ENCODE assay signal across 10 cellular contexts in the genomic region with DNA sequence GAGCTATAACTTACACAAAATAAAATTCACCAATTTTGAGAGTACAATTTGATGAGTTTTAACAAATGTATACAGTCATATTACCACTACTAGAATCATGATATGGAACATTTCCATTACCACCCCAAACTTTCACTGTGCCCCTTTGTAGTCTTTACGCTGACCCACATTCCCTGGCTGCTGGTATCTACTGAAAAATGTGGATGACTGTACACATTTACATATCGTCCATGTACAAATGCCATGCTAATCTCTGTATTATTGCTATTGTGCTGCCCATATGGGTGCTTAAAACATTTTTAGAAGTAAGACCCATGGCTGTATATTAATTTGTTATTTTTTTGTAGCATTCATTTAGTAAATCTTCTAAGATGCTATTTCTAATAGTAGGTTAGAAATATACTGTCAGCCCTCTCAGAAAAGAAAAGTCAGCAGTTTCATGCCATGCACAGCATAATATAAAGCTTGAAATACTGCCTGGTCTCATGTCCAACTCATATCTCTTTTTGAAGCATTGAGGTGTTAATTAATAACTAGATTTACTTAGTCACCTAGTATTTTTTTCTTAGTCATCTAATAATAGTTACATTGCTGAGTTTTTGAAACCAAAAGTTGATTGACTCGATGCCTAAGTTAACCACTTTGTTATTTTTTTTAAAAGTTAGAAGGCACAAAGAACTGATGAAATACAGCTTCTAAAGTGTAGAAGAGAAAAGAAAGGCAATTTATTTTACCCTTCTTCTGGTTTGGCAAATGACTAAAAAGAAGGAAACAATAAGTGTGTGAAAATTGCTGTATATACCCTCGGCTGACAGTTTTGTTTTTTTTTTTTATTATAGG.
A peak's percentile ranks its signal among the peaks of the same experiment; 100 is the strongest.
DNase-seq lines count a peak whose midpoint lies in the region; ATAC-seq and TF ChIP-seq lines count a peak whose summit lies in the region.
"Had no signal": no experiment of that assay in that cellular context is flagged by ENCODE, and none has a peak within 500 bp of the region (broad histone marks: within the 10 kb centered on the region; RNA-seq: fewer than 3 reads in every experiment).

No MANE protein-coding gene starts in this region.

- peak overlapping the region; percentile 61 for H3K4me3 Mint-ChIP-seq in natural killer cell
- H3K4me3 Mint-ChIP-seq in natural killer cell treated with Interleukin-12 subunit alpha and Interleukin-12 subunit beta and Interleukin-15 and Interleukin-18, amount 100 ng/mL, for 72 hours, result no peak overlapping the region

- intact Hi-C loops in natural killer cell (cut with micrococcal nuclease), result no loop called here

- H3K9me3 Mint-ChIP-seq in natural killer cell, result no peaks in the 10 kb centered on the region
- H3K9me3 Mint-ChIP-seq in natural killer cell treated with Interleukin-12 subunit alpha and Interleukin-12 subunit beta and Interleukin-15 and Interleukin-18, amount 100 ng/mL, for 72 hours, result no peaks in the 10 kb centered on the region

- no peaks in the 10 kb centered on the region for H3K27me3 Mint-ChIP-seq in natural killer cell (ENCODE audit: low read depth in 2 of 2)
- H3K27me3 Mint-ChIP-seq in natural killer cell treated with Interleukin-12 subunit alpha and Interleukin-12 subunit beta and Interleukin-15 and Interleukin-18, amount 100 ng/mL, for 72 hours, result no peaks in the 10 kb centered on the region

- DNase-seq in natural killer cell (no peak), AML-193 (lab: John Stamatoyannopoulos, UW) (no peak), C1 segment of cervical spinal cord (lab: John Stamatoyannopoulos, UW) (no peak), NCI-H748 (lab: John Stamatoyannopoulos, UW; ENCODE audit: unreplicated experiment) (no peak), coronary artery (ENCODE audit: low spot score) (no peak)
- DNase-seq in natural killer cell treated with Interleukin-12 subunit alpha and Interleukin-12 subunit beta and Interleukin-15 and Interleukin-18, amount 100 ng/mL, for 72 hours (ENCODE audit: low spot score), result no peak
- DNase-seq: mesendoderm had no signal

- no peak for ATAC-seq in natural killer cell
- no peak for ATAC-seq in natural killer cell treated with Interleukin-12 subunit alpha and Interleukin-12 subunit beta and Interleukin-15 and Interleukin-18, amount 100 ng/mL, for 72 hours
- peak; percentile 81 for ATAC-seq in HG02759 (IDR thresholded peaks at IDR 0.05; ENCODE audit: unreplicated experiment)
- ATAC-seq in HG03558 (IDR thresholded peaks at IDR 0.05; ENCODE audit: extremely low read depth, unreplicated experiment), result peak; percentile 63
- ATAC-seq: A549 had no signal

- H3K27ac ChIP-seq in coronary artery, result no peak overlapping the region
- H3K27ac ChIP-seq: A549 had no signal

- no peak for TF ChIP-seq CTCF in natural killer cell (IDR thresholded peaks at IDR 0.05)
- no peak for TF ChIP-seq CTCF in coronary artery (IDR thresholded peaks at IDR 0.05)

- no peak overlapping the region for H3K27ac Mint-ChIP-seq in natural killer cell
- H3K27ac Mint-ChIP-seq in natural killer cell treated with Interleukin-12 subunit alpha and Interleukin-12 subunit beta and Interleukin-15 and Interleukin-18, amount 100 ng/mL, for 72 hours, result no peak overlapping the region

- no peak overlapping the region for H3K4me3 ChIP-seq in coronary artery
- H3K4me3 ChIP-seq: A549 had no signal

- no peaks in the 10 kb centered on the region for H3K36me3 Mint-ChIP-seq in natural killer cell
- no peaks in the 10 kb centered on the region for H3K36me3 Mint-ChIP-seq in natural killer cell treated with Interleukin-12 subunit alpha and Interleukin-12 subunit beta and Interleukin-15 and Interleukin-18, amount 100 ng/mL, for 72 hours

- peaks cover 15 to 21% of the 10 kb centered on the region in 2 donors for H3K4me1 Mint-ChIP-seq in natural killer cell
- peaks cover 7% of the 10 kb centered on the region in 2 donors for H3K4me1 Mint-ChIP-seq in natural killer cell treated with Interleukin-12 subunit alpha and Interleukin-12 subunit beta and Interleukin-15 and Interleukin-18, amount 100 ng/mL, for 72 hours (ENCODE audit: low read depth in 2 of 2)

Comparison
In these comparisons a context has a peak if more than half of its experiments do, and no peak if none do; other contexts are left out.
1. ATAC-seq: peak in HG02759 (single experiment) and HG03558 (single experiment); none in natural killer cell (0 of 3) and natural killer cell treated with Interleukin-12 subunit alpha and Interleukin-12 subunit beta and Interleukin-15 and Interleukin-18, amount 100 ng/mL, for 72 hours (0 of 2).